In the genomic region with DNA sequence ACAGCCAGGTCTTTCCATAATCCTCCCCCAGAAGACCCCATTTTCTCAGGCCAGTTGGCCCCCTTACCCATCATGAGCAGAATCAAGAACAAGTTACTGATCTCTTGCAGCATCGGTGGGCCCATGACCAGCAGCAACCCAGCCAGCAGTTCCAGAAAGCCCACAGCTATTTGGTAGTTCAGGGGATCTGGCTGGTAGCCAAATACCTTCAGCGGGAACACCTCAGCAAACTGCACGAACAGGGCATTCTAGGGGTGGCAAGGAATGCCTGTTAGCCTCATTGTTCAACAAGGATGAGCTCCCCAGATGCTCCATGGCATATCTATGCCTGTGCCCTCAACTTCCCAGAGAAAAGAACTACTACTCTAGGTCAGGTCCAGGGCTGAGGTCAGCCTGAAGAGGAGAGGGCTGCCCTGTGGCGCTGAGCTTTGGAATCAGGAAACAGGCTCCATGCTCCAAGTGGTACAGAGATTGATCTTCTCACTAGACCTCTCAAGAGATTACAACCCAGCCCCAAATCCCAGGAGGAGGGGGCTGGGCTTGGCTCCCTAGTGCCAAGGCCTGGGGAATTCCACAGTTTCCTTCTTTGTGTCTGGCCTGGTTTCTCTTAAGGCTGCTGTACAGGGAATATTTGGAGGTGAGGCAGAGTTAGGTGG, we compare ENCODE assay signal across 7 cellular contexts. TPM values are rescaled to one million over a fixed set of nuclear protein-coding genes. Genes with fewer than 3 reads are reported as not detected.
DNase-seq lines count a peak whose midpoint lies in the region; ATAC-seq and TF ChIP-seq lines count a peak whose summit lies in the region.

No MANE protein-coding gene starts in this region.

- DNase-seq in HFF-Myc (ENCODE audit: extremely low read depth, low read depth) (no peak), WTC11 (ENCODE audit: low spot score) (no peak), hepatocyte (ENCODE audit: low spot score) (peak; percentile 15), midbrain (lab: John Stamatoyannopoulos, UW) (no peak)
- peak; percentile 9 for DNase-seq in stimulated activated naive CD8-positive, alpha-beta T cell treated with anti-CD3 and anti-CD28 coated beads, Interleukin-15, Interleukin-2, amounts not matched to agents 100 U/mL and 50 U/mL, for 24 hours
- DNase-seq in activated CD4-positive, CD25-positive, alpha-beta regulatory T cell treated with anti-CD3 and anti-CD28 coated beads, Interleukin-2, amount 50 U/mL, for 72 hours: no peak

- H3K4me3 Mint-ChIP-seq in WTC11: peak overlapping the region; percentile 92

- peak overlapping the region; percentile 91 for H3K27ac ChIP-seq in hepatocyte

- H3K79me2 ChIP-seq in hepatocyte: peaks cover 16% of the 10 kb centered on the region

- H3K36me3 Mint-ChIP-seq in WTC11: no peaks in the 10 kb centered on the region

- no peaks in the 10 kb centered on the region for H3K27me3 Mint-ChIP-seq in WTC11 (ENCODE audit: low read depth)

- H3K9me3 ChIP-seq in hepatocyte (ENCODE audit: low read depth): no peaks in the 10 kb centered on the region

- no peaks in the 10 kb centered on the region for H3K9me3 Mint-ChIP-seq in WTC11

- no peaks in the 10 kb centered on the region for H3K9me2 ChIP-seq in hepatocyte (replicated peaks; ENCODE audit: insufficient read depth)

- H3K36me3 ChIP-seq in hepatocyte (replicated peaks; ENCODE audit: insufficient read depth, low read depth): peaks cover 2% of the 10 kb centered on the region

- H4K20me1 ChIP-seq in hepatocyte (ENCODE audit: insufficient read depth, poor library complexity, severe bottlenecking): no peaks in the 10 kb centered on the region

- CTCF ChIA-PET in WTC11 (lab: Charles Lee): interaction anchor here (0.6 to 2.4 kb wide), 7 partner anchors 14 to 147 kb away, joined by 3 to 16 read pairs (median 5); partner anchors contain the start of gene DLGAP3

- H3K4me1 Mint-ChIP-seq in WTC11: peaks cover 11% of the 10 kb centered on the region

- H2AFZ ChIP-seq in hepatocyte: peak overlapping the region; percentile 99

- H3K4me2 ChIP-seq in hepatocyte: peak overlapping the region; percentile 94

- POLR2A ChIA-PET in WTC11 (lab: Charles Lee): interaction anchor here (1.0 kb wide), 1 partner anchor 10 kb away, joined by 3 read pairs; no protein-coding TSS in a partner anchor

- peaks cover 13% of the 10 kb centered on the region for H3K4me1 ChIP-seq in hepatocyte (ENCODE audit: insufficient read depth)

- no peak overlapping the region for H3K27ac Mint-ChIP-seq in WTC11

- H3K4me3 ChIP-seq in HFF-Myc (replicated peaks; ENCODE audit: low read depth, low read length): peak overlapping the region; percentile 63
- no peak overlapping the region for H3K4me3 ChIP-seq in hepatocyte

- TF ChIP-seq CTCF in HFF-Myc (IDR thresholded peaks at IDR 0.05; ENCODE audit: low read depth, low read length, missing control alignments) (no peak), WTC11 (IDR thresholded peaks at IDR 0.05) (no peak), hepatocyte (IDR thresholded peaks at IDR 0.05; ENCODE audit: poor library complexity) (no peak)

- no peaks in the 10 kb centered on the region for H3K27me3 ChIP-seq in hepatocyte

- peak; percentile 28 for ATAC-seq in WTC11
- ATAC-seq in stimulated activated naive CD8-positive, alpha-beta T cell treated with anti-CD3 and anti-CD28 coated beads, Interleukin-15, Interleukin-2, amounts not matched to agents 100 U/mL and 50 U/mL, for 24 hours: no peak
- ATAC-seq in HG03280 (IDR thresholded peaks at IDR 0.05; ENCODE audit: unreplicated experiment): no peak

- 84% methylated on average over 4 of the region's 4 CpGs for WGBS in hepatocyte (ENCODE audit: low lambda C conversion rate, missing lambda C conversion rate)

TF ChIP-seq in WTC11, 78 proteins besides CTCF, POLR2A, EP300 and RAD21:
- no peak for TF ChIP-seq NFE2L1 (CRISPR knock-in tag; IDR thresholded peaks at IDR 0.05)
- no peak for TF ChIP-seq ELF4 (CRISPR knock-in tag; IDR thresholded peaks at IDR 0.05; ENCODE audit: low read depth)
- TF ChIP-seq SMAD3 (CRISPR knock-in tag; IDR thresholded peaks at IDR 0.05; ENCODE audit: borderline replicate concordance): no peak
- no peak for TF ChIP-seq EMX1 (CRISPR knock-in tag; IDR thresholded peaks at IDR 0.05)
- TF ChIP-seq IRF2 (CRISPR knock-in tag; IDR thresholded peaks at IDR 0.05; ENCODE audit: borderline replicate concordance, low read depth): no peak
- no peak for TF ChIP-seq OVOL2 (CRISPR knock-in tag; IDR thresholded peaks at IDR 0.05; ENCODE audit: borderline replicate concordance)
- TF ChIP-seq ZNF232 (CRISPR knock-in tag; IDR thresholded peaks at IDR 0.05): no peak
- TF ChIP-seq, protein P1, sequence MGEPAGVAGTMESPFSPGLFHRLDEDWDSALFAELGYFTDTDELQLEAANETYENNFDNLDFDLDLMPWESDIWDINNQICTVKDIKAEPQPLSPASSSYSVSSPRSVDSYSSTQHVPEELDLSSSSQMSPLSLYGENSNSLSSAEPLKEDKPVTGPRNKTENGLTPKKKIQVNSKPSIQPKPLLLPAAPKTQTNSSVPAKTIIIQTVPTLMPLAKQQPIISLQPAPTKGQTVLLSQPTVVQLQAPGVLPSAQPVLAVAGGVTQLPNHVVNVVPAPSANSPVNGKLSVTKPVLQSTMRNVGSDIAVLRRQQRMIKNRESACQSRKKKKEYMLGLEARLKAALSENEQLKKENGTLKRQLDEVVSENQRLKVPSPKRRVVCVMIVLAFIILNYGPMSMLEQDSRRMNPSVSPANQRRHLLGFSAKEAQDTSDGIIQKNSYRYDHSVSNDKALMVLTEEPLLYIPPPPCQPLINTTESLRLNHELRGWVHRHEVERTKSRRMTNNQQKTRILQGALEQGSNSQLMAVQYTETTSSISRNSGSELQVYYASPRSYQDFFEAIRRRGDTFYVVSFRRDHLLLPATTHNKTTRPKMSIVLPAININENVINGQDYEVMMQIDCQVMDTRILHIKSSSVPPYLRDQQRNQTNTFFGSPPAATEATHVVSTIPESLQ (CRISPR knock-in tag; IDR thresholded peaks at IDR 0.05): no peak
- no peak for TF ChIP-seq PRRX2 (CRISPR knock-in tag; IDR thresholded peaks at IDR 0.05)
- no peak for TF ChIP-seq ZNF263 (CRISPR knock-in tag; IDR thresholded peaks at IDR 0.05; ENCODE audit: low read depth)
- TF ChIP-seq CBFB (CRISPR knock-in tag; IDR thresholded peaks at IDR 0.05; ENCODE audit: low read depth): no peak
- TF ChIP-seq E2F5 (CRISPR knock-in tag; IDR thresholded peaks at IDR 0.05): no peak
- TF ChIP-seq JAZF1 (CRISPR knock-in tag; IDR thresholded peaks at IDR 0.05): no peak
- TF ChIP-seq SMAD4 (CRISPR knock-in tag; IDR thresholded peaks at IDR 0.05): no peak
TF ChIP-seq in WTC11: peak in this region for 0.

RNA-seq across cellular contexts. Expression of gene TMEM35B, which starts 1.3 kb away (rescaled TPM):
- total RNA-seq in WTC11 (2021) (8.7 to 11.0 TPM (median 10.6 TPM) in 3 replicates), hepatocyte (37.5 and 43.8 TPM in 2 replicates)
- polyA plus RNA-seq in hepatocyte: 51.5 and 51.8 TPM in 2 replicates

RNA-seq across cellular contexts. Expression of gene ZMYM6, which starts 47.9 kb away (rescaled TPM):
- total RNA-seq in WTC11 (2021) (12.5 to 16.5 TPM (median 13.8 TPM) in 3 replicates), hepatocyte (16.7 and 20.7 TPM in 2 replicates)
- 10.6 and 11.3 TPM in 2 replicates for polyA plus RNA-seq in hepatocyte

RNA-seq across cellular contexts. Expression of gene DLGAP3, which starts 54.4 kb away (rescaled TPM):
- 8.2 to 11.3 TPM (median 9.7 TPM) in 3 replicates for total RNA-seq in WTC11 (2021)
- 0.04 and 0.33 TPM in 2 replicates for total RNA-seq in hepatocyte
- 0.79 and 1.0 TPM in 2 replicates for polyA plus RNA-seq in hepatocyte

Comparison
In these comparisons a context has a peak if more than half of its experiments do, and no peak if none do; other contexts are left out.
1. DNase-seq: peak in hepatocyte (single experiment) and stimulated activated naive CD8-positive, alpha-beta T cell treated with anti-CD3 and anti-CD28 coated beads, Interleukin-15, Interleukin-2, amounts not matched to agents 100 U/mL and 50 U/mL, for 24 hours (single experiment); none in HFF-Myc (single experiment), WTC11 (single experiment), midbrain (single experiment) and activated CD4-positive, CD25-positive, alpha-beta regulatory T cell treated with anti-CD3 and anti-CD28 coated beads, Interleukin-2, amount 50 U/mL, for 72 hours (single experiment).